In the genomic region with DNA sequence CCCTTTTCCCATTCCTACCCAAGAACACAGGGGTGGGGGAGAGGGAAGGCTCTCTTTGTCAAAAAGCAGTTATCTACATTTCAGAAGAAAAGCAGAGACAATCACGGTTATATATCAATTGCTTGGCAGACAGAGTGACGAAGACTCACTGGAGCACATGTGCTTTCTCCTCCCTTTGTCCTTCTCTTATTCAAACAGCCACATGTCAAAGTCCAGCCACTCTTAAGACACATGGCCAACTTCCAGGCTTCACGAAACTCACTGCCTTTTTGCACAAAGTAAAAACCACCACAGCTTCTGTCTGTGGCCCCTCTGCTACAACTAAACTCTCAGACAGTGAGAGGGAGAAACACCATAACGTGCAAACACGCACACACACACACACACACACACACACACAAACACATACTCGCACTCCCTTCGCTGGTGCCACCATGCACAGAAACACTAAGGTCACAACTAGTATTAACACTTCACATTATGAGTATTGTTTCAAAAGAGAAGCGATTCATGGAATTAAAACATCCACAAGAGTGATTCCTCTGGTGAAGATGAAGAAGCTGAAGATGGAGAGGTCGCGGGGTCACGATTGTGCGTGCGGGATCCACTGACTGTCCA, we compare ENCODE assay signal across 15 cellular contexts. TPM values are rescaled to one million over a fixed set of nuclear protein-coding genes. Genes with fewer than 3 reads are reported as not detected.
DNase-seq lines count a peak whose midpoint lies in the region; ATAC-seq and TF ChIP-seq lines count a peak whose summit lies in the region.
"Had no signal": no experiment of that assay in that cellular context is flagged by ENCODE, and none has a peak within 500 bp of the region (broad histone marks: within the 10 kb centered on the region; RNA-seq: fewer than 3 reads in every experiment).

No MANE protein-coding gene starts in this region.

- ATAC-seq in stimulated activated effector memory CD8-positive, alpha-beta T cell treated with anti-CD3 and anti-CD28 coated beads, Interleukin-12 subunit alpha, Interleukin-12 subunit beta, amount 100 ng/mL, for 72 hours = no peak
- ATAC-seq: WTC11 had no signal

- peaks cover 19% of the 10 kb centered on the region for H3K4me1 ChIP-seq in left ventricle myocardium inferior
- H3K4me1 ChIP-seq: sigmoid colon had no signal

- no peaks in the 10 kb centered on the region for H3K9me3 ChIP-seq in left ventricle myocardium inferior (replicated peaks)
- H3K9me3 ChIP-seq: sigmoid colon had no signal

- no peaks in the 10 kb centered on the region for H3K27me3 Mint-ChIP-seq in activated CD4-positive, alpha-beta T cell treated with anti-CD3 and anti-CD28 coated beads, Interleukin-2, amount 10 ng/mL, durations not matched to agents 7 days and 5 days

- H3K4me1 Mint-ChIP-seq in activated CD4-positive, alpha-beta T cell treated with anti-CD3 and anti-CD28 coated beads, Interleukin-2, amount 10 ng/mL, durations not matched to agents 7 days and 5 days = peaks cover 2% of the 10 kb centered on the region
- peaks cover 5% of the 10 kb centered on the region for H3K4me1 Mint-ChIP-seq in stimulated activated effector memory CD8-positive, alpha-beta T cell treated with anti-CD3 and anti-CD28 coated beads, Interleukin-12 subunit alpha, Interleukin-12 subunit beta, amount 100 ng/mL, for 72 hours

- no peaks in the 10 kb centered on the region for H3K27me3 ChIP-seq in left ventricle myocardium inferior (ENCODE audit: low read depth)
- H3K27me3 ChIP-seq: cardiac muscle cell, sigmoid colon had no signal

- no peak for TF ChIP-seq CTCF in left ventricle myocardium inferior (IDR thresholded peaks at IDR 0.05; ENCODE audit: borderline replicate concordance)

- H3K36me3 Mint-ChIP-seq in activated CD4-positive, alpha-beta T cell treated with anti-CD3 and anti-CD28 coated beads, Interleukin-2, amount 10 ng/mL, durations not matched to agents 7 days and 5 days (ENCODE audit: low read depth) = peaks cover 50% of the 10 kb centered on the region
- peaks cover 94% of the 10 kb centered on the region for H3K36me3 Mint-ChIP-seq in stimulated activated effector memory CD8-positive, alpha-beta T cell treated with anti-CD3 and anti-CD28 coated beads, Interleukin-12 subunit alpha, Interleukin-12 subunit beta, amount 100 ng/mL, for 72 hours

- DNase-seq in activated CD4-positive, alpha-beta T cell treated with anti-CD3 and anti-CD28 coated beads, Interleukin-2, amount 10 ng/mL, durations not matched to agents 7 days and 5 days = no peak
- DNase-seq in activated CD4-positive, alpha-beta T cell treated with anti-CD3 and anti-CD28 coated beads for 1 hour = no peak
- DNase-seq in left ventricle myocardium inferior = no peak
- DNase-seq in stimulated activated effector memory CD8-positive, alpha-beta T cell treated with anti-CD3 and anti-CD28 coated beads, Interleukin-12 subunit alpha, Interleukin-12 subunit beta, amount 100 ng/mL, for 72 hours (ENCODE audit: low spot score in 2 of 2) = no peak
- DNase-seq in NCI-H345 (lab: John Stamatoyannopoulos, UW) = no peak
- DNase-seq in NCI-H1105 treated with DMSO at 0.1 percent for 48 hours (lab: John Stamatoyannopoulos, UW) = no peak
- DNase-seq: H7, NCI-H1092, NCI-H526, SIG-M5, sigmoid colon, trophoblast cell had no signal

- H3K36me3 ChIP-seq in left ventricle myocardium inferior = peaks cover 57% of the 10 kb centered on the region

- CTCF ChIA-PET in activated CD4-positive, alpha-beta T cell treated with anti-CD3 and anti-CD28 coated beads, Interleukin-2, amount 10 ng/mL, durations not matched to agents 7 days and 5 days (lab: Charles Lee) = interaction anchor here (1.2 to 2.2 kb wide), 5 partner anchors 8 to 202 kb away, joined by 3 to 7 read pairs (median 3); no protein-coding TSS in a partner anchor

- no peak overlapping the region for H3K4me3 Mint-ChIP-seq in activated CD4-positive, alpha-beta T cell treated with anti-CD3 and anti-CD28 coated beads, Interleukin-2, amount 10 ng/mL, durations not matched to agents 7 days and 5 days
- H3K4me3 Mint-ChIP-seq in stimulated activated effector memory CD8-positive, alpha-beta T cell treated with anti-CD3 and anti-CD28 coated beads, Interleukin-12 subunit alpha, Interleukin-12 subunit beta, amount 100 ng/mL, for 72 hours = no peak overlapping the region
- H3K4me3 Mint-ChIP-seq: WTC11 had no signal

- H3K27ac ChIP-seq in left ventricle myocardium inferior (replicated peaks) = peak overlapping the region; percentile 66
- H3K27ac ChIP-seq: cardiac muscle cell, sigmoid colon had no signal

- intact Hi-C loops in left ventricle myocardium inferior (cut with micrococcal nuclease) = no loop called here

- no peak overlapping the region for H3K4me3 ChIP-seq in left ventricle myocardium inferior
- H3K4me3 ChIP-seq: cardiac muscle cell, sigmoid colon had no signal

- H3K9me3 Mint-ChIP-seq in activated CD4-positive, alpha-beta T cell treated with anti-CD3 and anti-CD28 coated beads, Interleukin-2, amount 10 ng/mL, durations not matched to agents 7 days and 5 days = no peaks in the 10 kb centered on the region
- no peaks in the 10 kb centered on the region for H3K9me3 Mint-ChIP-seq in stimulated activated effector memory CD8-positive, alpha-beta T cell treated with anti-CD3 and anti-CD28 coated beads, Interleukin-12 subunit alpha, Interleukin-12 subunit beta, amount 100 ng/mL, for 72 hours
- H3K9me3 Mint-ChIP-seq: WTC11 had no signal

- peak overlapping the region; percentile 20 for H3K27ac Mint-ChIP-seq in activated CD4-positive, alpha-beta T cell treated with anti-CD3 and anti-CD28 coated beads, Interleukin-2, amount 10 ng/mL, durations not matched to agents 7 days and 5 days
- peak overlapping the region; percentile 36 for H3K27ac Mint-ChIP-seq in stimulated activated effector memory CD8-positive, alpha-beta T cell treated with anti-CD3 and anti-CD28 coated beads, Interleukin-12 subunit alpha, Interleukin-12 subunit beta, amount 100 ng/mL, for 72 hours
- H3K27ac Mint-ChIP-seq: WTC11 had no signal

- POLR2A ChIA-PET in activated CD4-positive, alpha-beta T cell treated with anti-CD3 and anti-CD28 coated beads, Interleukin-2, amount 10 ng/mL, durations not matched to agents 7 days and 5 days (lab: Charles Lee) = no interaction called here

RNA-seq across cellular contexts. Expression of gene GHDC, which starts 7.0 kb away (rescaled TPM):
- total RNA-seq in activated CD4-positive, alpha-beta T cell treated with anti-CD3 and anti-CD28 coated beads, Interleukin-2, amount 10 ng/mL, durations not matched to agents 7 days and 5 days = 10 to 100 TPM; 15.3 to 15.5 TPM
- total RNA-seq in left ventricle myocardium inferior = 8.4 TPM

RNA-seq across cellular contexts. Expression of gene HCRT, which starts 16.0 kb away (rescaled TPM):
- total RNA-seq in activated CD4-positive, alpha-beta T cell treated with anti-CD3 and anti-CD28 coated beads, Interleukin-2, amount 10 ng/mL, durations not matched to agents 7 days and 5 days = not detected
- not detected for total RNA-seq in left ventricle myocardium inferior
- total RNA-seq: epithelial cell of proximal tubule, H7, sigmoid colon, WTC11 had no signal

RNA-seq across cellular contexts. Expression of gene KCNH4, which starts 20.3 kb away (rescaled TPM):
- total RNA-seq in activated CD4-positive, alpha-beta T cell treated with anti-CD3 and anti-CD28 coated beads, Interleukin-2, amount 10 ng/mL, durations not matched to agents 7 days and 5 days = under 1 TPM; 0.15 to 0.17 TPM
- total RNA-seq in left ventricle myocardium inferior = 0.16 TPM
- total RNA-seq: cardiac muscle cell, epithelial cell of proximal tubule, sigmoid colon had no signal

RNA-seq across cellular contexts. Expression of gene RAB5C, which starts 46.5 kb away (rescaled TPM):
- 100 to 1,000 TPM in 1 of 2 experiments, 10 to 100 TPM in 1; 97.1 to 108 TPM for total RNA-seq in activated CD4-positive, alpha-beta T cell treated with anti-CD3 and anti-CD28 coated beads, Interleukin-2, amount 10 ng/mL, durations not matched to agents 7 days and 5 days
- total RNA-seq in left ventricle myocardium inferior = 38.6 TPM
